27 cellular contexts compared by ENCODE assay signal in the genomic region with DNA sequence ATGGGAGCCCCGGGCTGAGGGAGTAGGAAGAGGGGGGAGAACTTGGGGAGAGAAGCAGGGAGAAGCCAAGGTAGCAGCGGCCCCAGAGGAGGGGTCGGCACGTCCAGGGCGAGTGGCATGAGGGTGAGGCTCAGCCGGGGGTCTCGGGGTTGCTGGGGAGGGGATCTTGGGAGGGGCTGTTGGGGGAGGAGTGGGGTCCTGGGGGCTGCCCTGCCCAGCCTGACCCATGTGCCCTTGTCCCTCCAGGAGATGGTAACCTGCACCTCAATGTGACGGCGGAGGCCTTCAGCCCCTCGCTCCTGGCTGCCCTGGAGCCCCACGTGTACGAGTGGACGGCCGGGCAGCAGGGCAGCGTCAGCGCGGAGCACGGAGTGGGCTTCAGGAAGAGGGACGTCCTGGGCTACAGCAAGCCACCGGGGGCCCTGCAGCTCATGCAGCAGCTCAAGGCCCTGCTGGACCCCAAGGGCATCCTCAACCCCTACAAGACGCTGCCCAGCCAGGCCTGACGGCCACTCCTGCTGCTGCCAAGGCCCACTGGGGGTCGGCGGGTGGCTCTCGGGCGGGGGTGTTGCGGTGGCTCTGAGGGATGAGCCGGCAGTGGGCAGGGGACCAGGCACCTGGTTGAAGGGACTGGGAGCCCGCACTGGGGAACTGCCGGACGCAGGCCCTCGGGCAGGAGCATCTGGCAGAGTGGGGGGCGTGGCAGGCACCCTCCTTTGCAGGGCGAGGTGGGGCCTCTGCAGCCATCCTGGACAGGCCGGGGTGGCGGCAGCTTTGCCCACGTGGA. TPM values are rescaled to one million over a fixed set of nuclear protein-coding genes. Genes with fewer than 3 reads are reported as not detected.
A peak's percentile ranks its signal among the peaks of the same experiment; 100 is the strongest.
DNase-seq lines count a peak whose midpoint lies in the region; ATAC-seq, FAIRE-seq and TF ChIP-seq lines count a peak whose summit lies in the region.
"Had no signal": no experiment of that assay in that cellular context is flagged by ENCODE, and none has a peak within 500 bp of the region (broad histone marks: within the 10 kb centered on the region; RNA-seq: fewer than 3 reads in every experiment).

No MANE protein-coding gene starts in this region.

- no peaks in the 10 kb centered on the region for H3K9me2 ChIP-seq in SK-N-SH

- H4K20me1 ChIP-seq in SK-N-SH (ENCODE audit: insufficient read depth) (no peaks in the 10 kb centered on the region), GM12878 (ENCODE audit: control insufficient read depth, insufficient read depth) (no peaks in the 10 kb centered on the region), osteoblast (ENCODE audit: insufficient read depth, low read length) (no peaks in the 10 kb centered on the region)

- H3F3A ChIP-seq in SK-N-SH (replicated peaks; ENCODE audit: insufficient read depth): no peaks in the 10 kb centered on the region

- ATAC-seq in SK-N-SH treated with all-trans-retinoic acid at 6 μM for 48 hours (no peak; the same call in 2 of the 3 replicates), GM12878 (no peak), HG02610 (IDR thresholded peaks at IDR 0.05; ENCODE audit: unreplicated experiment) (no peak)
- ATAC-seq: T-helper 17 cell had no signal

- H3K27ac ChIP-seq in SK-N-SH (ENCODE audit: low read depth in 2 of 2, low read length in 1 of 2) (no peak overlapping the region; a peak in 1 of 4 replicates), GM12878 (ENCODE audit: control insufficient read depth, insufficient read depth) (no peak overlapping the region), osteoblast (ENCODE audit: low read depth, low read length) (no peak overlapping the region)
- H3K27ac ChIP-seq: 22Rv1, cardiac muscle cell, skin epidermis, VCaP had no signal

- H3K9me3 ChIP-seq in SK-N-SH (no peaks in the 10 kb centered on the region), GM12878 (replicated peaks; ENCODE audit: control insufficient read depth, insufficient read depth, low read length) (no peaks in the 10 kb centered on the region), osteoblast (ENCODE audit: low read depth, low read length) (no peaks in the 10 kb centered on the region)

- CTCF ChIA-PET in SK-N-SH (lab: Yijun Ruan, JAX): no interaction called here
- CTCF ChIA-PET in GM12878 (lab: Yijun Ruan, JAX): no interaction called here
- CTCF ChIA-PET in GM10248 (lab: Yijun Ruan, JAX): no interaction called here

- SMC1A ChIA-PET in GM12878 (lab: Charles Lee; ENCODE audit: uncharacterized antibody, unreplicated experiment): no interaction called here

- H3K4me3 ChIP-seq in SK-N-SH (ENCODE audit: low read depth in 2 of 2, low read length in 1 of 2) (no peak overlapping the region), GM12878 (no peak overlapping the region), osteoblast (ENCODE audit: insufficient read depth, low read length) (no peak overlapping the region)
- H3K4me3 ChIP-seq: cardiac muscle cell, skin epidermis had no signal

- TF ChIP-seq RAD21 in SK-N-SH (IDR thresholded peaks at IDR 0.05; ENCODE audit: low read length) (no peak), GM12878 (IDR thresholded peaks at IDR 0.05; ENCODE audit: insufficient read depth, low read depth, low read length) (no peak)

- no TSS peak for BruUV-seq in GM12878 (replicated peaks; lab: Mats Ljungman, UMichigan)

- in situ Hi-C loops in GM12878 (cut with MboI): no loop called here

- H3K27me3 ChIP-seq in SK-N-SH (ENCODE audit: insufficient read depth): no peaks in the 10 kb centered on the region
- H3K27me3 ChIP-seq in GM12878 (replicated peaks in 1 of 2; ENCODE audit: control insufficient read depth in 2 of 2, insufficient read depth in 2 of 2, low read length in 1 of 2): no peaks in the 10 kb centered on the region
- peaks cover 8% of the 10 kb centered on the region for H3K27me3 ChIP-seq in osteoblast (ENCODE audit: insufficient read depth, low read length)
- H3K27me3 ChIP-seq: cardiac muscle cell had no signal

- POLR2A ChIA-PET in SK-N-SH (lab: Yijun Ruan, JAX): no interaction called here
- POLR2A ChIA-PET in GM12878 (lab: Charles Lee): no interaction called here
- POLR2A ChIA-PET in GM10248 (lab: Yijun Ruan, JAX): no interaction called here

- H2AFZ ChIP-seq in SK-N-SH (ENCODE audit: low read depth): no peak overlapping the region
- H2AFZ ChIP-seq in GM12878 (ENCODE audit: control insufficient read depth, low read depth, low read length): no peak overlapping the region
- no peak overlapping the region for H2AFZ ChIP-seq in osteoblast (ENCODE audit: low read length)

- 92% methylated on average over 13 of the region's 37 CpGs for WGBS in SK-N-SH (ENCODE audit: low lambda C conversion rate)
- WGBS in GM12878 (ENCODE audit: insufficient coverage, insufficient replicate concordance, low lambda C conversion rate, missing lambda C conversion rate): 88% methylated on average over 32 of the region's 37 CpGs

- H3K79me2 ChIP-seq in SK-N-SH (ENCODE audit: insufficient read depth): no peaks in the 10 kb centered on the region
- H3K79me2 ChIP-seq in GM12878 (ENCODE audit: control insufficient read depth, insufficient read depth, low read length): no peaks in the 10 kb centered on the region
- no peaks in the 10 kb centered on the region for H3K79me2 ChIP-seq in osteoblast (ENCODE audit: insufficient read depth, low read length)

- intact Hi-C loops in GM12878 (cut with micrococcal nuclease; ENCODE audit: unreplicated experiment): no loop called here

- TF ChIP-seq POLR2A in GM12878 (IDR thresholded peaks at IDR 0.05; ENCODE audit: low read depth, low read length): peak; percentile 35; the same call in 1 of the 2 replicates

- TF ChIP-seq EP300 in SK-N-SH (IDR thresholded peaks at IDR 0.05; ENCODE audit: borderline replicate concordance in 1 of 2, low read depth in 1 of 2, low read length in 1 of 2) (no peak), GM12878 (IDR thresholded peaks at IDR 0.05; ENCODE audit: borderline replicate concordance in 1 of 2, control insufficient read depth in 1 of 2, low read depth in 2 of 2, low read length in 2 of 2) (no peak)

- H3K9ac ChIP-seq in SK-N-SH: no peak overlapping the region
- H3K9ac ChIP-seq in GM12878 (ENCODE audit: control insufficient read depth, insufficient read depth, low read length): no peak overlapping the region

- H3K4me2 ChIP-seq in SK-N-SH (no peak overlapping the region), GM12878 (ENCODE audit: control insufficient read depth, insufficient read depth) (no peak overlapping the region), osteoblast (ENCODE audit: insufficient read depth, low read length) (no peak overlapping the region)

- H3K36me3 ChIP-seq in SK-N-SH (replicated peaks in 1 of 2; ENCODE audit: control insufficient read depth in 1 of 2, insufficient read depth in 2 of 2, low read length in 1 of 2) (peaks cover 0 to 2% of the 10 kb centered on the region in 2 experiments), GM12878 (ENCODE audit: control insufficient read depth in 2 of 2, insufficient read depth in 2 of 2, low read length in 1 of 2) (no peaks in the 10 kb centered on the region), osteoblast (ENCODE audit: insufficient read depth, low read length) (no peaks in the 10 kb centered on the region)
- H3K36me3 ChIP-seq: cardiac muscle cell had no signal

- H3K4me1 ChIP-seq in SK-N-SH (ENCODE audit: control insufficient read depth in 1 of 2, insufficient read depth in 2 of 2, low read depth in 1 of 2, low read length in 1 of 2) (peaks cover 0 to 39% of the 10 kb centered on the region in 2 experiments; a peak in 1 of 4 replicates), GM12878 (ENCODE audit: control insufficient read depth, insufficient read depth, low read length) (peaks cover 23% of the 10 kb centered on the region), osteoblast (ENCODE audit: insufficient read depth, low read length) (peaks cover 5% of the 10 kb centered on the region)

- no peak for FAIRE-seq in GM12878 (lab: Jason Lieb, UNC)
- FAIRE-seq: GM18507 had no signal

- RAD21 ChIA-PET in GM12878 (lab: Charles Lee; ENCODE audit: unreplicated experiment): no interaction called here

- DNase-seq in SK-N-SH (peak; percentile 71), GM03348 (ENCODE audit: low spot score) (peak; percentile 6), GM12878 (ENCODE audit: low read depth, low spot score) (no peak), osteoblast (ENCODE audit: insufficient read length, low spot score, missing footprints) (peak; percentile 77), GM10248 (ENCODE audit: extremely low spot score) (no peak), C1 segment of cervical spinal cord (lab: John Stamatoyannopoulos, UW) (no peak)
- DNase-seq: activated gamma-delta T cell; amniotic stem cell; DMS79; effector CD8-positive, alpha-beta T cell; HCEC 1CT; Kasumi-1; naive B cell; NCI-H1105; NCI-H2107; NCI-H524 treated with DMSO at 0.1 percent for 48 hours; SHP77; stimulated activated CD4-positive, alpha-beta T cell treated with anti-CD3 and anti-CD28 coated beads, Interleukin-4, amount 100 ng/mL, for 24 hours; T-helper 17 cell had no signal

- TF ChIP-seq CTCF in SK-N-SH (IDR thresholded peaks at IDR 0.05) (no peak), GM12878 (IDR thresholded peaks at IDR 0.05 in 2 of 3, conservative IDR thresholded peaks at IDR 0.05 in 1 of 3; ENCODE audit: control insufficient read depth in 2 of 3, extremely low read depth in 1 of 3, insufficient read depth in 1 of 3, low read depth in 3 of 3, low read length in 3 of 3) (no peak), osteoblast (IDR thresholded peaks at IDR 0.05; ENCODE audit: extremely low read depth, low read depth, low read length) (no peak), GM10248 (IDR thresholded peaks at IDR 0.05; ENCODE audit: control extremely low read depth, extremely low read depth, low read depth, missing control alignments) (no peak)

RNA-seq across cellular contexts. Expression of gene GAL3ST2, which starts 9.0 kb away (rescaled TPM):
- polyA plus RNA-seq in SK-N-SH (2012; rRNA removed) (0.10 and 0.15 TPM in 2 replicates), GM12878 (2011; rRNA removed) (not detected in 2 replicates), GM12878 (2014; fragmentation: Illumina TruSeq; extraction: Trizol) (not detected in 2 replicates), GM12878 (2014; fragmentation: Nextera tagmentation; extraction: Ambion mirVana) (not detected), GM12878 (2014; rRNA removed) (0.19 TPM in 1 of 2 replicates, not detected in the other), GM12878 (2016; fragmentation: Nextera tagmentation; extraction: Ambion mirVana) (under 1 TPM in 1 of 2 experiments, not detected in 1; 0.09 TPM)
- 0.04 TPM in 1 of 2 replicates, not detected in the other for polyA plus RNA-seq in SK-N-SH (2012; cell fraction: cytosol; rRNA removed)
- polyA plus RNA-seq in SK-N-SH (2012; cell fraction: nucleus; rRNA removed): 0.74 and 1.0 TPM in 2 replicates
- total RNA-seq in GM12878 (2013; cell fraction: nucleolus; rRNA removed): 0.58 and 0.86 TPM in 2 replicates
- total RNA-seq in GM12878 (2014; rRNA removed) (0.11 TPM in 1 of 2 replicates, not detected in the other), GM12878 (2014; rRNA removed; fragmentation: Illumina TruSeq; extraction: Trizol) (not detected in 2 replicates), GM12878 (2021) (0.36 and 0.48 TPM in 2 replicates), osteoblast (0.29 and 0.36 TPM in 2 replicates)
- not detected for polyA plus RNA-seq in GM12878 (2011; ENCODE audit: low read depth)
- not detected in 2 replicates for polyA plus RNA-seq in GM12878 (2011; cell fraction: cytosol; rRNA removed)
- not detected in 2 replicates for polyA plus RNA-seq in GM12878 (2011; cell fraction: nucleus; rRNA removed)
- 0.11 and 0.15 TPM in 2 replicates for polyA plus RNA-seq in GM12878 (2012)
- polyA minus RNA-seq in GM12878 (2011; rRNA and poly(A)+ RNA removed): not detected in 2 replicates
- polyA minus RNA-seq in GM12878 (2011; cell fraction: cytosol; rRNA and poly(A)+ RNA removed): not detected in 2 replicates
- 0.29 and 0.48 TPM in 2 replicates for polyA minus RNA-seq in GM12878 (2011; cell fraction: nucleus; rRNA and poly(A)+ RNA removed)
- total RNA-seq: lung microvascular endothelial cell had no signal
- polyA plus RNA-seq: cardiac muscle cell had no signal

RNA-seq across cellular contexts. Expression of gene D2HGDH, which starts 33.2 kb away (rescaled TPM):
- polyA plus RNA-seq in SK-N-SH (2012; rRNA removed) (33.7 and 36.3 TPM in 2 replicates), GM12878 (2011; rRNA removed) (6.0 and 8.6 TPM in 2 replicates), GM12878 (2014; fragmentation: Illumina TruSeq; extraction: Trizol) (1.7 and 5.2 TPM in 2 replicates), GM12878 (2014; fragmentation: Nextera tagmentation; extraction: Ambion mirVana) (1 to 10 TPM in 1 of 2 experiments, under 1 TPM in 1; 0.52 to 1.1 TPM), GM12878 (2014; rRNA removed) (32.1 and 39.5 TPM in 2 replicates), GM12878 (2016; fragmentation: Nextera tagmentation; extraction: Ambion mirVana) (10 to 100 TPM; 13.5 to 14.4 TPM)
- polyA plus RNA-seq in SK-N-SH (2012; cell fraction: cytosol; rRNA removed): 12.4 and 18.7 TPM in 2 replicates
- polyA plus RNA-seq in SK-N-SH (2012; cell fraction: nucleus; rRNA removed): 210 and 218 TPM in 2 replicates
- 34.2 and 36.3 TPM in 2 replicates for total RNA-seq in GM12878 (2013; cell fraction: nucleolus; rRNA removed)
- total RNA-seq in GM12878 (2014; rRNA removed) (19.1 and 22.6 TPM in 2 replicates), GM12878 (2014; rRNA removed; fragmentation: Illumina TruSeq; extraction: Trizol) (6.3 and 8.2 TPM in 2 replicates), GM12878 (2021) (27.4 and 31.8 TPM in 2 replicates), osteoblast (14.1 and 15.6 TPM in 2 replicates)
- 10.5 TPM for polyA plus RNA-seq in GM12878 (2011; ENCODE audit: low read depth)
- 7.2 and 15.3 TPM in 2 replicates for polyA plus RNA-seq in GM12878 (2011; cell fraction: cytosol; rRNA removed)
- polyA plus RNA-seq in GM12878 (2011; cell fraction: nucleus; rRNA removed): 136 and 139 TPM in 2 replicates
- polyA plus RNA-seq in GM12878 (2012): 32.6 and 34.8 TPM in 2 replicates
- 6.9 and 17.4 TPM in 2 replicates for polyA minus RNA-seq in GM12878 (2011; rRNA and poly(A)+ RNA removed)
- polyA minus RNA-seq in GM12878 (2011; cell fraction: cytosol; rRNA and poly(A)+ RNA removed): 3.7 and 6.8 TPM in 2 replicates
- polyA minus RNA-seq in GM12878 (2011; cell fraction: nucleus; rRNA and poly(A)+ RNA removed): 12.5 and 18.6 TPM in 2 replicates

RNA-seq across cellular contexts. Expression of gene NEU4, which starts 41.3 kb away (rescaled TPM):
- polyA plus RNA-seq in SK-N-SH (2012; rRNA removed) (0.05 TPM in 1 of 2 replicates, not detected in the other), GM12878 (2011; rRNA removed) (not detected in 2 replicates), GM12878 (2014; fragmentation: Illumina TruSeq; extraction: Trizol) (0.01 TPM in 1 of 2 replicates, not detected in the other), GM12878 (2014; fragmentation: Nextera tagmentation; extraction: Ambion mirVana) (not detected), GM12878 (2014; rRNA removed) (0.08 and 0.14 TPM in 2 replicates), GM12878 (2016; fragmentation: Nextera tagmentation; extraction: Ambion mirVana) (under 1 TPM in 1 of 2 experiments, not detected in 1; 0.23 TPM)
- 0.03 and 0.07 TPM in 2 replicates for polyA plus RNA-seq in SK-N-SH (2012; cell fraction: cytosol; rRNA removed)
- 0.54 and 0.62 TPM in 2 replicates for polyA plus RNA-seq in SK-N-SH (2012; cell fraction: nucleus; rRNA removed)
- total RNA-seq in GM12878 (2013; cell fraction: nucleolus; rRNA removed): 1.1 and 1.3 TPM in 2 replicates
- total RNA-seq in GM12878 (2014; rRNA removed) (0.05 and 0.06 TPM in 2 replicates), GM12878 (2014; rRNA removed; fragmentation: Illumina TruSeq; extraction: Trizol) (0.05 TPM in 1 of 2 replicates, not detected in the other), GM12878 (2021) (0.28 and 0.98 TPM in 2 replicates), osteoblast (not detected in 2 replicates)
- polyA plus RNA-seq in GM12878 (2011; ENCODE audit: low read depth): not detected
- polyA plus RNA-seq in GM12878 (2011; cell fraction: cytosol; rRNA removed): 0.06 and 0.12 TPM in 2 replicates
- polyA plus RNA-seq in GM12878 (2011; cell fraction: nucleus; rRNA removed): 0.24 and 0.32 TPM in 2 replicates
- polyA plus RNA-seq in GM12878 (2012): 0.31 and 0.56 TPM in 2 replicates
- polyA minus RNA-seq in GM12878 (2011; rRNA and poly(A)+ RNA removed): 0.05 TPM in 1 of 2 replicates, not detected in the other
- not detected in 2 replicates for polyA minus RNA-seq in GM12878 (2011; cell fraction: cytosol; rRNA and poly(A)+ RNA removed)
- 0.86 TPM in 1 of 2 replicates, not detected in the other for polyA minus RNA-seq in GM12878 (2011; cell fraction: nucleus; rRNA and poly(A)+ RNA removed)

Comparison
In these comparisons a context has a peak if more than half of its experiments do, and no peak if none do; other contexts are left out.
1. DNase-seq: peak in SK-N-SH (single experiment), GM03348 (single experiment) and osteoblast (single experiment); none in GM12878 (single experiment), GM10248 (single experiment) and C1 segment of cervical spinal cord (0 of 14).